In genomic region chr10:114100848-114101741, GRCh38 we compare ENCODE assay signal across 8 cellular contexts. TPM values are rescaled to one million over a fixed set of nuclear protein-coding genes. Genes with fewer than 3 reads are reported as not detected.
DNase-seq lines count a peak whose midpoint lies in the region; ATAC-seq and TF ChIP-seq lines count a peak whose summit lies in the region.

No MANE protein-coding gene starts in this region.

- DNase-seq in Caco-2 (no peak), NB4 (ENCODE audit: low read depth) (peak; percentile 50), right lobe of liver (peak in 1 of 3 donors; percentile 35), thoracic aorta (ENCODE audit: low spot score) (no peak), RWPE1 (ENCODE audit: low spot score) (no peak), OCI-M2 (lab: John Stamatoyannopoulos, UW; ENCODE audit: unreplicated experiment) (no peak)
- DNase-seq in central memory CD8-positive, alpha-beta T cell (ENCODE audit: low spot score in 2 of 2) = no peak

- no peaks in the 10 kb centered on the region for H3K27me3 Mint-ChIP-seq in Caco-2 (ENCODE audit: insufficient read depth, unreplicated experiment)
- H3K27me3 Mint-ChIP-seq in central memory CD8-positive, alpha-beta T cell = peaks cover 24% of the 10 kb centered on the region

- BruUV-seq in Caco-2 (replicated peaks; lab: Mats Ljungman, UMichigan) = no TSS peak

- CTCF ChIA-PET in Caco-2 (lab: Charles Lee) = interaction anchor here (0.9 kb wide), 2 partner anchors 10 to 422 kb away, joined by 3 read pairs; partner anchors contain the start of gene CASP7
- CTCF ChIA-PET in RWPE1 (lab: Yijun Ruan, JAX) = interaction anchor here (0.6 to 3.6 kb wide), 5 partner anchors 13 to 392 kb away, joined by 3 to 17 read pairs (median 3); no protein-coding TSS in a partner anchor

- H3K36me3 Mint-ChIP-seq in Caco-2 (ENCODE audit: insufficient read depth, unreplicated experiment) = no peaks in the 10 kb centered on the region
- H3K36me3 Mint-ChIP-seq in central memory CD8-positive, alpha-beta T cell (ENCODE audit: insufficient read depth) = no peaks in the 10 kb centered on the region

- peak overlapping the region; percentile 73 for H3K4me3 Mint-ChIP-seq in Caco-2 (ENCODE audit: unreplicated experiment)
- H3K4me3 Mint-ChIP-seq in central memory CD8-positive, alpha-beta T cell = peak overlapping the region; percentile 70

- ATAC-seq in central memory CD8-positive, alpha-beta T cell (replicated peaks; ENCODE audit: extremely low read depth, poor library complexity, severe bottlenecking) = no peak
- ATAC-seq in right lobe of liver (peak; percentile 61 to 74 (median 66)), thoracic aorta (ENCODE audit: insufficient number of reproducible peaks, low FRiP score, low read depth) (peak; percentile 37), GM18873 (IDR thresholded peaks at IDR 0.05; ENCODE audit: low FRiP score, unreplicated experiment) (no peak)

- H3K36me3 ChIP-seq in Caco-2 (ENCODE audit: control insufficient read depth, insufficient read depth, low read length) = no peaks in the 10 kb centered on the region
- no peaks in the 10 kb centered on the region for H3K36me3 ChIP-seq in right lobe of liver
- H3K36me3 ChIP-seq in thoracic aorta = no peaks in the 10 kb centered on the region

- intact Hi-C loops in Caco-2 (cut with micrococcal nuclease; ENCODE audit: unreplicated experiment) (loop anchor here (5.0 kb wide), 1 partner anchor 194 kb away; no protein-coding TSS in a partner anchor), right lobe of liver (cut with DNase I) (loop anchor here (5.0 to 10.0 kb wide), 3 partner anchors 299 to 396 kb away; no protein-coding TSS in a partner anchor)

- TF ChIP-seq POLR2A in NB4 (IDR thresholded peaks at IDR 0.05; ENCODE audit: extremely low read depth, insufficient read length) = no peak
- TF ChIP-seq POLR2A in right lobe of liver (IDR thresholded peaks at IDR 0.05) = no peak

- H3K4me1 ChIP-seq in Caco-2 = no peaks in the 10 kb centered on the region
- H3K4me1 ChIP-seq in right lobe of liver = peaks cover 0 to 8% (median 0%) of the 10 kb centered on the region in 4 donors
- peaks cover 4 to 16% of the 10 kb centered on the region in 2 donors for H3K4me1 ChIP-seq in thoracic aorta (ENCODE audit: control insufficient read depth in 1 of 2, low read depth in 2 of 2)

- H3K27ac ChIP-seq in right lobe of liver = no peak overlapping the region
- H3K27ac ChIP-seq in thoracic aorta = no peak overlapping the region
- no peak overlapping the region for H3K27ac ChIP-seq in RWPE1

- H3K9me3 Mint-ChIP-seq in Caco-2 (ENCODE audit: unreplicated experiment) = no peaks in the 10 kb centered on the region
- no peaks in the 10 kb centered on the region for H3K9me3 Mint-ChIP-seq in central memory CD8-positive, alpha-beta T cell

- peak overlapping the region; percentile 31 for H3K4me3 ChIP-seq in Caco-2 (ENCODE audit: low read depth, low read length)
- H3K4me3 ChIP-seq in NB4 (ENCODE audit: low read depth, low read length) = peak overlapping the region; percentile 25
- peak overlapping the region; percentile 20 to 46 (median 37) for H3K4me3 ChIP-seq in right lobe of liver
- H3K4me3 ChIP-seq in thoracic aorta = peak overlapping the region; percentile 75

- WGBS in right lobe of liver (ENCODE audit: insufficient coverage, low coverage, low lambda C conversion rate, missing lambda C conversion rate) = 4% methylated on average over 12 of the region's 47 CpGs

- TF ChIP-seq CTCF in Caco-2 (IDR thresholded peaks at IDR 0.05; ENCODE audit: insufficient read depth in 1 of 2, low read depth in 1 of 2, low read length in 1 of 2, severe bottlenecking in 1 of 2, unreplicated experiment in 1 of 2) (no peak), NB4 (IDR thresholded peaks at IDR 0.05; ENCODE audit: low read depth, low read length) (no peak), right lobe of liver (IDR thresholded peaks at IDR 0.05) (no peak), thoracic aorta (IDR thresholded peaks at IDR 0.05) (no peak), RWPE1 (conservative IDR thresholded peaks at IDR 0.05; ENCODE audit: low read depth) (no peak)

- POLR2A ChIA-PET in Caco-2 (lab: Charles Lee) = no interaction called here
- POLR2A ChIA-PET in RWPE1 (lab: Yijun Ruan, JAX; ENCODE audit: low non-redundant PET) = interaction anchor here (0.8 kb wide), 1 partner anchor 252 kb away, joined by 3 read pairs; no protein-coding TSS in a partner anchor

- H3K27me3 ChIP-seq in Caco-2 (replicated peaks; ENCODE audit: control insufficient read depth, insufficient read depth, low read length) = no peaks in the 10 kb centered on the region
- no peaks in the 10 kb centered on the region for H3K27me3 ChIP-seq in right lobe of liver
- H3K27me3 ChIP-seq in thoracic aorta (replicated peaks; ENCODE audit: insufficient read depth) = no peaks in the 10 kb centered on the region

- peaks cover 7% of the 10 kb centered on the region for H3K4me1 Mint-ChIP-seq in Caco-2 (ENCODE audit: low read depth, unreplicated experiment)
- H3K4me1 Mint-ChIP-seq in central memory CD8-positive, alpha-beta T cell = peaks cover 44% of the 10 kb centered on the region

- H3K9me3 ChIP-seq in Caco-2 (no peaks in the 10 kb centered on the region), right lobe of liver (no peaks in the 10 kb centered on the region), thoracic aorta (no peaks in the 10 kb centered on the region)

- H3K27ac Mint-ChIP-seq in Caco-2 (ENCODE audit: unreplicated experiment) = peak overlapping the region; percentile 26
- no peak overlapping the region for H3K27ac Mint-ChIP-seq in central memory CD8-positive, alpha-beta T cell (ENCODE audit: low read depth)

RNA-seq across cellular contexts. Expression of gene ADRB1, which starts 57.4 kb away (rescaled TPM):
- total RNA-seq in Caco-2 (2022) (2.1 and 2.3 TPM in 2 replicates), right lobe of liver (under 1 TPM in 4 of 6 experiments, not detected in 2; 0.11 to 0.66 (median 0.38) TPM), thoracic aorta (under 1 TPM; 0.27 to 0.42 TPM)

Comparison
In these comparisons a context has a peak if more than half of its experiments do, and no peak if none do; other contexts are left out.
1. H3K4me3 ChIP-seq: peak in every context shown above with its lines; median percentile 75 in thoracic aorta; 37 in right lobe of liver; 31 in Caco-2; 25 in NB4.
2. ATAC-seq: peak in right lobe of liver (4 of 4) and thoracic aorta (single experiment); none in central memory CD8-positive, alpha-beta T cell (single experiment) and GM18873 (single experiment).